ENCODE assay signal across 16 cellular contexts in the genomic region with DNA sequence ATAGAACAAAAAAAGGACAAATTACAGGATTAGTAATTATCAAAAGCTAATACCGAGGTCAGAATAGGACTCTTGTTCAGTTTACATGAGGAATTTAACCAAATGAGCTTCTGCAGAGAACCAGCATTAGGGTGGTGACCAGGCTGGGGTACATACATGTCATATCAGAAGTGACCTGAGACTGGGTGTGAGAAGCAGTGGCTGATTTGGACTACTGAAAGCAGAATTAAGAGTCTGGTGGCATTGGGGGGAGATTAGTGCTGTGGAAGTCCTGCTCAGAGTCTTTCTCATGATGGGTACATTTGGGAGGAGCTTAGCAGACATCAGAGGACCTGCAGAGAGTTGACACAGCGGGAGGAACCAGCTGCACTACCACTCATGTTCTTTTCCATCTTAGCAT. TPM values are rescaled to one million over a fixed set of nuclear protein-coding genes. Genes with fewer than 3 reads are reported as not detected.
DNase-seq lines count a peak whose midpoint lies in the region; ATAC-seq, FAIRE-seq and TF ChIP-seq lines count a peak whose summit lies in the region.
"Had no signal": no experiment of that assay in that cellular context is flagged by ENCODE, and none has a peak within 500 bp of the region (broad histone marks: within the 10 kb centered on the region; RNA-seq: fewer than 3 reads in every experiment).

No MANE protein-coding gene starts in this region.

- H3K36me3 ChIP-seq in HepG2 (replicated peaks in 1 of 2; ENCODE audit: control insufficient read depth in 1 of 2, insufficient read depth in 2 of 2, low read length in 2 of 2) = no peaks in the 10 kb centered on the region
- H3K36me3 ChIP-seq: neural progenitor cell had no signal

- intact Hi-C loops in HepG2 (cut with micrococcal nuclease; ENCODE audit: unreplicated experiment) = no loop called here

- H3K79me2 ChIP-seq in HepG2 (ENCODE audit: insufficient read depth, low read length) = peaks cover 8% of the 10 kb centered on the region

- no peaks in the 10 kb centered on the region for H4K20me1 ChIP-seq in HepG2 (ENCODE audit: insufficient read depth, low read length)

- CTCF ChIA-PET in HepG2 (lab: Yijun Ruan, JAX; ENCODE audit: low intra/inter-chr PET ratio, low total read pairs) = no interaction called here

- no TSS peak for BruUV-seq in HepG2 (replicated peaks; lab: Mats Ljungman, UMichigan)

- H3K4me3 Mint-ChIP-seq in activated naive CD8-positive, alpha-beta T cell treated with anti-CD3 and anti-CD28 coated beads for 36 hours = no peak overlapping the region
- H3K4me3 Mint-ChIP-seq: neural progenitor cell had no signal

- TF ChIP-seq EP300 in HepG2 (IDR thresholded peaks at IDR 0.05; ENCODE audit: low read depth in 2 of 2, low read length in 2 of 2) (no peak), HepG2 (CRISPR knock-in tag; IDR thresholded peaks at IDR 0.05; ENCODE audit: borderline replicate concordance) (no peak)

- H3K4me2 ChIP-seq in HepG2 (ENCODE audit: low read depth, low read length) = no peak overlapping the region
- H3K4me2 ChIP-seq: neural progenitor cell had no signal

- no peak overlapping the region for H2AFZ ChIP-seq in HepG2 (ENCODE audit: low read length)
- H2AFZ ChIP-seq: neural progenitor cell had no signal

- no peak overlapping the region for H3K27ac ChIP-seq in HepG2 (ENCODE audit: extremely low read length, insufficient read depth, low read length)
- H3K27ac ChIP-seq: C4-2B, neural progenitor cell had no signal

- no peak for TF ChIP-seq CTCF in HepG2 (CRISPR knock-in tag; IDR thresholded peaks at IDR 0.05)

- peak overlapping the region; percentile 6 for H3K27ac Mint-ChIP-seq in activated naive CD8-positive, alpha-beta T cell treated with anti-CD3 and anti-CD28 coated beads for 36 hours
- H3K27ac Mint-ChIP-seq: neural progenitor cell had no signal

- POLR2A ChIA-PET in HepG2 (lab: Yijun Ruan, JAX) = no interaction called here

- peaks cover 19% of the 10 kb centered on the region for H3K4me1 ChIP-seq in HepG2 (ENCODE audit: insufficient read depth, low read length)

- no peaks in the 10 kb centered on the region for H3K27me3 Mint-ChIP-seq in activated naive CD8-positive, alpha-beta T cell treated with anti-CD3 and anti-CD28 coated beads for 36 hours

- TF ChIP-seq RAD21 in HepG2 (CRISPR knock-in tag; IDR thresholded peaks at IDR 0.05) = no peak

- H3K27me3 ChIP-seq in HepG2 (ENCODE audit: control insufficient read depth in 1 of 2, insufficient read depth in 2 of 2, low read length in 2 of 2) = no peaks in the 10 kb centered on the region
- H3K27me3 ChIP-seq: neural progenitor cell had no signal

- H3K4me1 Mint-ChIP-seq in activated naive CD8-positive, alpha-beta T cell treated with anti-CD3 and anti-CD28 coated beads for 36 hours = peaks cover 44% of the 10 kb centered on the region

- peaks cover 2% of the 10 kb centered on the region for H3K9me3 Mint-ChIP-seq in activated naive CD8-positive, alpha-beta T cell treated with anti-CD3 and anti-CD28 coated beads for 36 hours

- TF ChIP-seq POLR2A in GM12891 (IDR thresholded peaks at IDR 0.05; ENCODE audit: low read depth, low read length) (no peak), HepG2 (IDR thresholded peaks at IDR 0.05; ENCODE audit: insufficient read depth in 1 of 2, low read depth in 2 of 2, low read length in 2 of 2) (no peak)

- no peak overlapping the region for H3K4me3 ChIP-seq in HepG2 (replicated peaks in 1 of 3; ENCODE audit: insufficient read depth in 1 of 3, low read depth in 2 of 3, low read length in 3 of 3)
- H3K4me3 ChIP-seq: K562, lung, neural progenitor cell had no signal

- in situ Hi-C loops in HepG2 (cut with HindIII; ENCODE audit: extremely low pct_ligation_motif_present, low pct_unique_long_range_greater_than_20kb) = no loop called here

- peak; percentile 67 for ATAC-seq in GM18909 (IDR thresholded peaks at IDR 0.05; ENCODE audit: poor library complexity, unreplicated experiment)
- peak; percentile 58 for ATAC-seq in HG02798 (IDR thresholded peaks at IDR 0.05; ENCODE audit: poor library complexity, unreplicated experiment)
- ATAC-seq in left lobe of liver = no peak
- no peak for ATAC-seq in HepG2
- ATAC-seq: K562 had no signal

- peaks cover 24% of the 10 kb centered on the region for H3K36me3 Mint-ChIP-seq in activated naive CD8-positive, alpha-beta T cell treated with anti-CD3 and anti-CD28 coated beads for 36 hours

- DNase-seq in GM12891 (ENCODE audit: insufficient read length, low spot score) (no peak), left lobe of liver (ENCODE audit: low spot score) (no peak), NCI-H2196 (lab: John Stamatoyannopoulos, UW; ENCODE audit: unreplicated experiment) (no peak), NCI-H2171 (lab: John Stamatoyannopoulos, UW) (no peak), HepG2 (ENCODE audit: low spot score) (no peak)
- no peak for DNase-seq in activated naive CD8-positive, alpha-beta T cell treated with anti-CD3 and anti-CD28 coated beads for 36 hours
- DNase-seq: activated CD8-positive, alpha-beta memory T cell treated with anti-CD3 and anti-CD28 coated beads, Interleukin-2, amount 50 U/mL, for 4 hours; NCI-H1436; NCI-H748 treated with DMSO at 0.1 percent for 48 hours; Right ventricle myocardium superior had no signal

- no peak overlapping the region for H3K9ac ChIP-seq in HepG2 (ENCODE audit: insufficient read depth, low read depth, low read length)
- H3K9ac ChIP-seq: neural progenitor cell had no signal

- FAIRE-seq in GM12891 (lab: Jason Lieb, UNC) = peak; percentile 82
- FAIRE-seq in HepG2 (lab: Jason Lieb, UNC) = no peak
- FAIRE-seq: K562 had no signal

- 88% methylated on average over 1 of the region's 2 CpGs for WGBS in HepG2 (ENCODE audit: low lambda C conversion rate)

- H3K9me3 ChIP-seq in HepG2 (ENCODE audit: low read length) = peaks cover 1% of the 10 kb centered on the region; the same call in 1 of the 2 replicates

TF ChIP-seq in GM12891, 5 proteins besides CTCF, POLR2A, EP300 and RAD21:
- TF ChIP-seq POLR2AphosphoS5 (IDR thresholded peaks at IDR 0.05; ENCODE audit: low read depth, low read length) (no peak; the same call in 1 of the 2 replicates), SPI1 (IDR thresholded peaks at IDR 0.05; ENCODE audit: low read depth, low read length) (no peak), PAX5 (IDR thresholded peaks at IDR 0.05; ENCODE audit: insufficient read depth, low read length, severe bottlenecking) (no peak), POU2F2 (IDR thresholded peaks at IDR 0.05; ENCODE audit: low read depth, low read length) (no peak)
TF ChIP-seq in GM12891: peak in this region for 0.

TF ChIP-seq in HepG2, 621 proteins besides CTCF, POLR2A, EP300 and RAD21 (continues in another document):
- TF ChIP-seq CREM (IDR thresholded peaks at IDR 0.05) (no peak), CREM (CRISPR knock-in tag; IDR thresholded peaks at IDR 0.05) (no peak), XBP1 (CRISPR knock-in tag; IDR thresholded peaks at IDR 0.05) (no peak), MBD4 (IDR thresholded peaks at IDR 0.05; ENCODE audit: borderline replicate concordance, low read length) (no peak), ZSCAN25 (CRISPR knock-in tag; IDR thresholded peaks at IDR 0.05) (no peak), TCF12 (IDR thresholded peaks at IDR 0.05) (no peak), TCF12 (CRISPR knock-in tag; IDR thresholded peaks at IDR 0.05) (no peak), IKZF4 (CRISPR knock-in tag; IDR thresholded peaks at IDR 0.05; ENCODE audit: borderline replicate concordance, low read depth, not compliant biosample characterization) (no peak), JUNB (CRISPR knock-in tag; IDR thresholded peaks at IDR 0.05; ENCODE audit: borderline replicate concordance) (no peak), ATF7 (IDR thresholded peaks at IDR 0.05) (no peak), ATF7 (CRISPR knock-in tag; IDR thresholded peaks at IDR 0.05) (no peak)

RNA-seq across cellular contexts. Expression of a gene that starts 21.7 kb away (rescaled TPM):
- polyA plus RNA-seq in GM12891 (2012; ENCODE audit: low read depth, missing spikeins) = 49.2 TPM
- total RNA-seq in activated naive CD8-positive, alpha-beta T cell treated with anti-CD3 and anti-CD28 coated beads for 36 hours = 10 to 100 TPM; 39.2 to 39.6 TPM
- total RNA-seq in left lobe of liver = 8.5 TPM
- total RNA-seq in HepG2 (2016; rRNA removed; fragmentation: Illumina TruSeq; extraction: Trizol) = 12.2 and 13.0 TPM in 2 replicates
- 45.5 and 46.6 TPM in 2 replicates for total RNA-seq in HepG2 (2016; cell fraction: cytosol; rRNA removed; fragmentation: Illumina TruSeq; extraction: Trizol; ENCODE audit: low read depth)
- 10.7 and 11.9 TPM in 2 replicates for total RNA-seq in HepG2 (2016; cell fraction: insoluble cytoplasmic fraction; rRNA removed; fragmentation: Illumina TruSeq; extraction: Trizol)
- 36.3 and 37.0 TPM in 2 replicates for total RNA-seq in HepG2 (2016; cell fraction: membrane; rRNA removed; fragmentation: Illumina TruSeq; extraction: Trizol)
- 8.7 and 9.5 TPM in 2 replicates for total RNA-seq in HepG2 (2016; cell fraction: nucleus; rRNA removed; fragmentation: Illumina TruSeq; extraction: Trizol)
- polyA plus RNA-seq in HepG2 (2011; rRNA removed) = 6.9 and 7.2 TPM in 2 replicates
- 6.0 and 6.8 TPM in 2 replicates for polyA plus RNA-seq in HepG2 (2011; cell fraction: cytosol; rRNA removed)
- polyA plus RNA-seq in HepG2 (2011; cell fraction: nucleus; rRNA removed) = 8.0 and 8.4 TPM in 2 replicates
- polyA plus RNA-seq in HepG2 (2012) = 5.3 and 5.6 TPM in 2 replicates
- 11.1 and 11.2 TPM in 2 replicates for polyA plus RNA-seq in HepG2 (2016; cell fraction: cytosol; fragmentation: Illumina TruSeq; extraction: Trizol; ENCODE audit: low read depth)
- polyA plus RNA-seq in HepG2 (2016; cell fraction: insoluble cytoplasmic fraction; fragmentation: Illumina TruSeq; extraction: Trizol; ENCODE audit: low read depth) = 7.7 and 10.1 TPM in 2 replicates
- polyA plus RNA-seq in HepG2 (2016; cell fraction: membrane; fragmentation: Illumina TruSeq; extraction: Trizol; ENCODE audit: low read depth) = 15.8 and 17.5 TPM in 2 replicates
- polyA plus RNA-seq in HepG2 (2016; cell fraction: nucleus; fragmentation: Illumina TruSeq; extraction: Trizol; ENCODE audit: insufficient read depth, low read depth) = 11.6 and 12.0 TPM in 2 replicates
- 21.0 and 40.5 TPM in 2 replicates for polyA minus RNA-seq in HepG2 (2011; rRNA and poly(A)+ RNA removed; ENCODE audit: low replicate concordance)
- 7.8 and 9.1 TPM in 2 replicates for polyA minus RNA-seq in HepG2 (2011; cell fraction: cytosol; rRNA and poly(A)+ RNA removed)
- polyA minus RNA-seq in HepG2 (2011; cell fraction: nucleus; rRNA and poly(A)+ RNA removed) = 6.8 and 11.8 TPM in 2 replicates

Comparison
In these comparisons a context has a peak if more than half of its experiments do, and no peak if none do; other contexts are left out.
1. ATAC-seq: peak in GM18909 (single experiment) and HG02798 (single experiment); none in left lobe of liver (single experiment) and HepG2 (single experiment).